In genomic region chr19:40392894-40393517, GRCh38 we compare ENCODE assay signal across 7 cellular contexts. TPM values are rescaled to one million over a fixed set of nuclear protein-coding genes. Genes with fewer than 3 reads are reported as not detected.
DNase-seq lines count a peak whose midpoint lies in the region; ATAC-seq and TF ChIP-seq lines count a peak whose summit lies in the region.
"Had no signal": no experiment of that assay in that cellular context is flagged by ENCODE, and none has a peak within 500 bp of the region (broad histone marks: within the 10 kb centered on the region; RNA-seq: fewer than 3 reads in every experiment).

No MANE protein-coding gene starts in this region.

- no peaks in the 10 kb centered on the region for H3K4me1 Mint-ChIP-seq in T-helper 17 cell

- peak overlapping the region; percentile 41 for H3K27ac ChIP-seq in lower lobe of right lung

- no peak for DNase-seq in GM12865 (ENCODE audit: low read depth)
- DNase-seq in T-helper 17 cell, result no peak
- peak; percentile 77 for DNase-seq in lower lobe of right lung
- DNase-seq in NCI-H1417 treated with DMSO at 0.1 percent for 48 hours (lab: John Stamatoyannopoulos, UW), result no peak
- no peak for DNase-seq in NCI-H187 (lab: John Stamatoyannopoulos, UW)
- DNase-seq: kidney glomerular epithelial cell had no signal

- TF ChIP-seq CTCF in GM12865 (IDR thresholded peaks at IDR 0.05; ENCODE audit: insufficient read depth, low read depth, low read length, missing control alignments) (peak; percentile 22), lower lobe of right lung (IDR thresholded peaks at IDR 0.05) (peak; percentile 51)

- no peaks in the 10 kb centered on the region for H3K36me3 Mint-ChIP-seq in T-helper 17 cell (ENCODE audit: low read depth)

- peaks cover 24% of the 10 kb centered on the region for H3K36me3 ChIP-seq in lower lobe of right lung

- H3K4me3 ChIP-seq in GM12865 (ENCODE audit: low read depth, low read length) (no peak overlapping the region), lower lobe of right lung (no peak overlapping the region)

- H3K4me3 Mint-ChIP-seq in T-helper 17 cell, result no peak overlapping the region

- peak overlapping the region; percentile 16 for H3K27ac Mint-ChIP-seq in T-helper 17 cell

- no peak for ATAC-seq in T-helper 17 cell
- ATAC-seq in lower lobe of right lung, result peak; percentile 70 to 81
- ATAC-seq in HG02623 (IDR thresholded peaks at IDR 0.05; ENCODE audit: unreplicated experiment), result no peak

- H3K9me3 ChIP-seq in T-helper 17 cell (ENCODE audit: control insufficient read depth, low read length, poor library complexity, severe bottlenecking), result no peaks in the 10 kb centered on the region
- H3K9me3 ChIP-seq in lower lobe of right lung, result no peaks in the 10 kb centered on the region

- H3K27me3 ChIP-seq in lower lobe of right lung (ENCODE audit: low read depth), result no peaks in the 10 kb centered on the region

- peaks cover 15% of the 10 kb centered on the region for H3K4me1 ChIP-seq in lower lobe of right lung

- intact Hi-C loops in lower lobe of right lung (cut with DNase I), result no loop called here

- H3K27me3 Mint-ChIP-seq in T-helper 17 cell, result no peaks in the 10 kb centered on the region

RNA-seq across cellular contexts. Expression of gene HIPK4, which starts 3.0 kb away (rescaled TPM):
- total RNA-seq in T-helper 17 cell (not detected), lower lobe of right lung (0.21 TPM)

RNA-seq across cellular contexts. Expression of gene PRX, which starts 20.2 kb away (rescaled TPM):
- 1 to 10 TPM; 1.5 to 1.7 TPM for total RNA-seq in T-helper 17 cell
- total RNA-seq in lower lobe of right lung, result 51.5 TPM

RNA-seq across cellular contexts. Expression of gene SERTAD1, which starts 32.8 kb away (rescaled TPM):
- 10 to 100 TPM; 18.1 to 19.4 TPM for total RNA-seq in T-helper 17 cell
- 17.6 TPM for total RNA-seq in lower lobe of right lung

RNA-seq across cellular contexts. Expression of gene PLD3, which starts 44.5 kb away (rescaled TPM):
- total RNA-seq in T-helper 17 cell (10 to 100 TPM; 75.4 to 77.1 TPM), lower lobe of right lung (355 TPM)

RNA-seq across cellular contexts. Expression of gene C19orf47, which starts 44.8 kb away (rescaled TPM):
- 10 to 100 TPM in 1 of 2 donors, 1 to 10 TPM in 1; 9.5 to 11.9 TPM for total RNA-seq in T-helper 17 cell
- total RNA-seq in lower lobe of right lung, result 15.7 TPM

Comparison
In these comparisons a context has a peak if more than half of its experiments do, and no peak if none do; other contexts are left out.
1. ATAC-seq: peak in lower lobe of right lung (2 of 2); none in T-helper 17 cell (single experiment) and HG02623 (single experiment).
2. RNA of gene PRX, which starts 20.2 kb away (total RNA-seq): 51.5 TPM in lower lobe of right lung (single experiment); 1.5 to 1.7 TPM in T-helper 17 cell; every median in the first group is over 10 times any median in the second.